Comparison of ENCODE assay signal across 7 cellular contexts in the genomic region with DNA sequence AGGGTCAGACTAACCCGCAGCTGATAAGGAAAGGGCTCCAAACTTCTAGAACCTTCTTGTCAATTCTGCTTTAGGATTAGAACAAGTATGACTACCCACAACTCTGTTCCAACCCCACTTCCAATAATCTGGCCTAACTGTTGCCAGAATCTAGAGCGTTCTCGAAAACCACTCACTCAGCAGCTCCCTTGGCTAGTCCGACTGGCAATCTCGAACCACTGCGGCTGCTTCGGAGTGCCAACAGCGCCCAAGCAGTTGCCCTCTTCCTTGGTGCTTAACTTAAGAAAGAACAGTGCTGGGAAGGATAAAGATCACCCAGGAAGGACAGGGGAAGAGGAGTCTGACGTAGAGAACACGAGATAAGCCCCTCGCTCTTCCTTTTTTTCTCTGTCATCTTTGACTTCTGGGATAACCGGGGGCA. TPM values are rescaled to one million over a fixed set of nuclear protein-coding genes. Genes with fewer than 3 reads are reported as not detected.
DNase-seq lines count a peak whose midpoint lies in the region; ATAC-seq and TF ChIP-seq lines count a peak whose summit lies in the region.

No MANE protein-coding gene starts in this region.

- H3K9ac ChIP-seq in mesendoderm (ENCODE audit: low read length) = peak overlapping the region; percentile 77

- POLR2A ChIA-PET in PC-9 (lab: Charles Lee; ENCODE audit: unreplicated experiment) = interaction anchor here (0.7 kb wide), 1 partner anchor 1531 kb away, joined by 4 read pairs; no protein-coding TSS in a partner anchor

- H3K27me3 ChIP-seq in PC-9 (ENCODE audit: insufficient read depth, low read depth) (no peaks in the 10 kb centered on the region), mesendoderm (ENCODE audit: insufficient read depth, low read length, poor library complexity) (no peaks in the 10 kb centered on the region), vagina (no peaks in the 10 kb centered on the region)

- CTCF ChIA-PET in PC-9 (lab: Charles Lee) = interaction anchor here (0.5 kb wide), 1 partner anchor 562 kb away, joined by 5 read pairs; no protein-coding TSS in a partner anchor

- H3K36me3 ChIP-seq in PC-9 (ENCODE audit: low read depth) = 0 out of 2 replicates have a peak, but pooled peaks cover 6% of the 10 kb centered on the region
- no peaks in the 10 kb centered on the region for H3K36me3 ChIP-seq in mesendoderm (ENCODE audit: control insufficient read depth, insufficient read depth, low read length)
- H3K36me3 ChIP-seq in vagina = no peaks in the 10 kb centered on the region

- H2AFZ ChIP-seq in PC-9 = peak overlapping the region; percentile 90; the same call in 1 of the 2 replicates

- DNase-seq in GM12864 (ENCODE audit: low read depth) (no peak), PC-9 (no peak), chondrocyte (ENCODE audit: low spot score) (no peak), mesendoderm (no peak), vagina (ENCODE audit: extremely low spot score in 2 of 2) (no peak)

- H3K9me2 ChIP-seq in PC-9 (ENCODE audit: insufficient read depth) = no peaks in the 10 kb centered on the region

- peak overlapping the region; percentile 82 for H3K4ac ChIP-seq in mesendoderm (ENCODE audit: low read depth, low read length)

- peaks cover 34% of the 10 kb centered on the region for H3F3A ChIP-seq in PC-9 (ENCODE audit: insufficient read depth, low read depth)

- intact Hi-C loops in PC-9 (cut with micrococcal nuclease; ENCODE audit: unreplicated experiment) (no loop called here), vagina (cut with DNase I) (loop anchor here (5.0 kb wide), 1 partner anchor 49 kb away; a partner anchor contains a TSS)

- H3K9me3 Mint-ChIP-seq in chondrocyte (ENCODE audit: low read depth) = no peaks in the 10 kb centered on the region

- H3K4me3 ChIP-seq in GM12864 (ENCODE audit: low read depth, low read length) = peak overlapping the region; percentile 97
- peak overlapping the region; percentile 90 for H3K4me3 ChIP-seq in PC-9
- H3K4me3 ChIP-seq in mesendoderm (ENCODE audit: low read length) = peak overlapping the region; percentile 62
- H3K4me3 ChIP-seq in vagina = peak overlapping the region; percentile 77 to 92

- H2AK5ac ChIP-seq in mesendoderm (ENCODE audit: low read length) = peak overlapping the region; percentile 89

- H3K27ac ChIP-seq in PC-9 (peak overlapping the region; percentile 64; the same call in 1 of the 2 replicates), mesendoderm (ENCODE audit: low read depth, low read length) (peak overlapping the region; percentile 91), vagina (peak overlapping the region; percentile 91)

- no peak overlapping the region for H2BK15ac ChIP-seq in mesendoderm (replicated peaks; ENCODE audit: low read depth)

- peak overlapping the region; percentile 71 for H2BK5ac ChIP-seq in mesendoderm (ENCODE audit: low read length)

- TF ChIP-seq POLR2A in vagina (IDR thresholded peaks at IDR 0.05) = no peak

- peaks cover 40% of the 10 kb centered on the region for H4K20me1 ChIP-seq in PC-9 (ENCODE audit: insufficient read depth)

- H3K4me1 ChIP-seq in PC-9 (replicated peaks; ENCODE audit: insufficient read depth) (peaks cover 44% of the 10 kb centered on the region), mesendoderm (ENCODE audit: control insufficient read depth, low read depth, low read length) (peaks cover 13% of the 10 kb centered on the region), vagina (peaks cover 70% of the 10 kb centered on the region)

- H3K4me2 ChIP-seq in PC-9 (peak overlapping the region; percentile 94), mesendoderm (ENCODE audit: low read length) (peak overlapping the region; percentile 92)

- H3K56ac ChIP-seq in mesendoderm (ENCODE audit: low read length) = peak overlapping the region; percentile 100

- H3K79me2 ChIP-seq in PC-9 (ENCODE audit: low read depth) = peaks cover 73% of the 10 kb centered on the region
- peaks cover 62% of the 10 kb centered on the region for H3K79me2 ChIP-seq in mesendoderm (ENCODE audit: control insufficient read depth, insufficient read depth, low read length)

- no peak overlapping the region for H4K8ac ChIP-seq in mesendoderm (ENCODE audit: low read depth, low read length)

- TF ChIP-seq CTCF in GM12864 (IDR thresholded peaks at IDR 0.05; ENCODE audit: low read depth, low read length, missing control alignments) (no peak), PC-9 (conservative IDR thresholded peaks at IDR 0.05) (no peak), chondrocyte (IDR thresholded peaks at IDR 0.05) (no peak), vagina (IDR thresholded peaks at IDR 0.05) (no peak)

- H3K27ac Mint-ChIP-seq in chondrocyte (ENCODE audit: unreplicated experiment) = peak overlapping the region; percentile 98

- peak overlapping the region; percentile 92 for H3K18ac ChIP-seq in mesendoderm (ENCODE audit: low read length)

- peaks cover 13% of the 10 kb centered on the region for H3K79me1 ChIP-seq in mesendoderm (ENCODE audit: low read length)

- peaks cover 65% of the 10 kb centered on the region for H3K4me1 Mint-ChIP-seq in chondrocyte (ENCODE audit: low read depth)

- H3K4me3 Mint-ChIP-seq in chondrocyte (ENCODE audit: unreplicated experiment) = peak overlapping the region; percentile 98

- H3K23ac ChIP-seq in mesendoderm (ENCODE audit: low read length) = peak overlapping the region; percentile 92

- H3K27me3 Mint-ChIP-seq in chondrocyte (ENCODE audit: low read depth) = no peaks in the 10 kb centered on the region

- BruUV-seq in PC-9 (replicated peaks; lab: Mats Ljungman, UMichigan) = TSS peak; percentile 46

- peak overlapping the region; percentile 60 for H4K5ac ChIP-seq in mesendoderm (ENCODE audit: low read length)

- no peak overlapping the region for H2BK120ac ChIP-seq in mesendoderm (ENCODE audit: low read depth, low read length)

- peaks cover 1% of the 10 kb centered on the region for H3K36me3 Mint-ChIP-seq in chondrocyte (ENCODE audit: low read depth)

- H3K9me3 ChIP-seq in PC-9 (ENCODE audit: insufficient read depth, low read depth) (no peaks in the 10 kb centered on the region), vagina (no peaks in the 10 kb centered on the region)

- ATAC-seq in HG03039 (IDR thresholded peaks at IDR 0.05; ENCODE audit: unreplicated experiment) = no peak
- no peak for ATAC-seq in activated CD4-positive, CD25-positive, alpha-beta regulatory T cell treated with anti-CD3 and anti-CD28 coated beads, Interleukin-2, amount 50 U/mL, for 24 hours

- WGBS in mesendoderm (ENCODE audit: extremely low coverage, insufficient coverage, low lambda C conversion rate) = no CpG with 5 or more reads among the region's 12 CpGs

RNA-seq across cellular contexts. Expression of a gene that starts 0.8 kb away (rescaled TPM):
- total RNA-seq in PC-9 (2021) (75.5 and 96.1 TPM in 2 replicates), chondrocyte (51.1 to 61.0 TPM (median 51.2 TPM) in 3 replicates), vagina (60.2 TPM)
- polyA plus RNA-seq in mesendoderm (2013, experiment 1 of 2) = 157 TPM
- polyA plus RNA-seq in mesendoderm (2013, experiment 2 of 2) = 150 TPM

RNA-seq across cellular contexts. Expression of a gene that starts 3.5 kb away (rescaled TPM):
- total RNA-seq in PC-9 (2021) (38.3 and 39.7 TPM in 2 replicates), chondrocyte (54.7 to 57.0 TPM (median 56.9 TPM) in 3 replicates), vagina (28.7 TPM)
- 43.6 TPM for polyA plus RNA-seq in mesendoderm (2013, experiment 1 of 2)
- polyA plus RNA-seq in mesendoderm (2013, experiment 2 of 2) = 42.4 TPM

RNA-seq across cellular contexts. Expression of a gene that starts 34.0 kb away (rescaled TPM):
- total RNA-seq in PC-9 (2021) = 3.4 and 3.7 TPM in 2 replicates
- 0.24 to 0.77 TPM (median 0.62 TPM) in 3 replicates for total RNA-seq in chondrocyte
- polyA plus RNA-seq in mesendoderm (2013, experiment 1 of 2) = 0.29 TPM
- 0.20 TPM for polyA plus RNA-seq in mesendoderm (2013, experiment 2 of 2)
- 0.49 TPM for total RNA-seq in vagina

RNA-seq across cellular contexts. Expression of a gene that starts 49.8 kb away (rescaled TPM):
- total RNA-seq in PC-9 (2021) (60.6 and 64.7 TPM in 2 replicates), chondrocyte (78.3 to 86.0 TPM (median 79.4 TPM) in 3 replicates), vagina (54.0 TPM)
- polyA plus RNA-seq in mesendoderm (2013, experiment 1 of 2) = 21.5 TPM
- polyA plus RNA-seq in mesendoderm (2013, experiment 2 of 2) = 21.6 TPM
